ENCODE assay signal across 1 cellular context in the genomic region with DNA sequence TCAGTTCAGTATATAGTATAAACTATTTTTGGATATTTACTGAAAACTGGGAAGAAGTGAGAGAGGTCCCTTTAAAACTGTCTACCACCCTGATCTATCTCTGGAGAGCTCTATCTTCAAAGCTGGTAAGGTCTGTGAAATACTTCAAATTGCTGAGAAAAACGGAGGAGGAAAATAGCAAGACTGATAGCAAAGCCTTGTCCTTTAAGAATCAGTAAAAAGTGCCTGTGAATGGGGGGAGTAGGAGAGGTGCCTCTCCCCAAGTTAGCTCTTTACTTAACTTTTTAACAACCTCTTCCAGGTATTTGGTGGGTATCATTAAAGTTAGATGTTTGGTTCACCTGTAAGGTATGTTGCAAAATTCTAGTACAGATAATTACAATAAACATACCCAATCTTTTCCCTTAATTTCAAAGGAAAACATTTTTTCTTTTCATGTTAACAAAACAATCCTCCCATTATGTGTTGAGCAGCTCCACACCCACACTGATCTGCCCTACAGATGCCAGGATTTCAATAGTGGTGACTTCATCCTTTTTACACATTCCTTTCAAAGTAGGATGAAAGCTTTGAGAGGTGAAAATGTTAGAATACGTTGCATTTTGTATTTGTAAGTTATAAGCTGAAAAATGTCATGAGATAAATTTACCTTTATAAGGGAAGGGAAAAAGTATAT.
TF ChIP-seq lines count a peak whose summit lies in the region.

No MANE protein-coding gene starts in this region.

TF ChIP-seq in IMR-90, 13 proteins besides CTCF, POLR2A, EP300 and RAD21:
- TF ChIP-seq NFE2L2 (IDR thresholded peaks at IDR 0.05; ENCODE audit: low read depth, low read length) (no peak), SMC3 (IDR thresholded peaks at IDR 0.05; ENCODE audit: low read depth, low read length) (no peak), MXI1 (IDR thresholded peaks at IDR 0.05; ENCODE audit: borderline replicate concordance, low read depth, low read length) (no peak)
